9 cellular contexts compared by ENCODE assay signal in genomic region chr21:15063821-15064575, GRCh38. TPM values are rescaled to one million over a fixed set of nuclear protein-coding genes. Genes with fewer than 3 reads are reported as not detected.
A peak's percentile ranks its signal among the peaks of the same experiment; 100 is the strongest.
DNase-seq lines count a peak whose midpoint lies in the region; ATAC-seq, FAIRE-seq and TF ChIP-seq lines count a peak whose summit lies in the region.
"Had no signal": no experiment of that assay in that cellular context is flagged by ENCODE, and none has a peak within 500 bp of the region (broad histone marks: within the 10 kb centered on the region; RNA-seq: fewer than 3 reads in every experiment).

No MANE protein-coding gene starts in this region.

- no peak overlapping the region for H2BK20ac ChIP-seq in H1 (ENCODE audit: low read length)

- peak overlapping the region; percentile 69 to 85 for H3K4me2 ChIP-seq in H1 (ENCODE audit: insufficient read depth in 1 of 2, low read depth in 2 of 2, low read length in 2 of 2)

- ATAC-seq in HG03025 (IDR thresholded peaks at IDR 0.05; ENCODE audit: low FRiP score, unreplicated experiment) (peak; percentile 14), lung (ENCODE audit: insufficient read depth, low FRiP score) (no peak)
- peak; percentile 11 for ATAC-seq in stimulated activated naive CD8-positive, alpha-beta T cell treated with anti-CD3 and anti-CD28 coated beads, Interleukin-15, amount 100 ng/mL, for 72 hours

- no peak overlapping the region for H3K4ac ChIP-seq in H1 (replicated peaks; ENCODE audit: insufficient read length, low read depth, low read length)

- no peaks in the 10 kb centered on the region for H3K9me3 Mint-ChIP-seq in T-helper 2 cell treated with Interferon-gamma antibody and Interleukin-4, amounts not matched to agents 5 μg/mL and 100 μg/mL, for 36 hours
- H3K9me3 Mint-ChIP-seq in T-helper 1 cell treated with Interleukin-12 subunit alpha and Interleukin-12 subunit beta and Interleukin-4 antibody, amounts not matched to agents 30 μg/mL and 1 μg/mL, for 36 hours, result no peaks in the 10 kb centered on the region
- H3K9me3 Mint-ChIP-seq in stimulated activated naive CD8-positive, alpha-beta T cell treated with anti-CD3 and anti-CD28 coated beads, Interleukin-15, amount 100 ng/mL, for 72 hours, result no peaks in the 10 kb centered on the region

- no peak for TF ChIP-seq CTCF in H1 (IDR thresholded peaks at IDR 0.05; ENCODE audit: control extremely low read depth in 1 of 3, insufficient read depth in 1 of 3, low read depth in 1 of 3, low read length in 3 of 3)
- TF ChIP-seq CTCF in lung (IDR thresholded peaks at IDR 0.05; ENCODE audit: control extremely low read depth, extremely low read depth), result no peak

- H3K4me1 ChIP-seq in H1 (replicated peaks in 1 of 4; ENCODE audit: control insufficient read depth in 3 of 4, insufficient read depth in 4 of 4, low read length in 3 of 4), result peaks cover 0 to 7% (median 3%) of the 10 kb centered on the region in 4 experiments; a peak in 4 of 7 replicates
- H3K4me1 ChIP-seq in lung (ENCODE audit: control insufficient read depth in 2 of 2, insufficient read depth in 2 of 2, low read length in 2 of 2), result peaks cover 0 to 13% of the 10 kb centered on the region in 2 donors

- WGBS in H1 (ENCODE audit: extremely low coverage in 1 of 2, insufficient coverage in 1 of 2, insufficient read length in 1 of 2, insufficient replicate concordance in 2 of 2, low coverage in 1 of 2, low lambda C conversion rate in 2 of 2, missing lambda C conversion rate in 1 of 2), 2 experiments, result 3% methylated on average over 24 of the region's 57 CpGs; no CpG with 5 or more reads in 1 of the 2 experiments
- 1% methylated on average over 56 to 57 of the region's 57 CpGs for WGBS in lung, 2 donors

- peak overlapping the region; percentile 55 for H3K27ac Mint-ChIP-seq in T-helper 2 cell treated with Interferon-gamma antibody and Interleukin-4, amounts not matched to agents 5 μg/mL and 100 μg/mL, for 36 hours
- peak overlapping the region; percentile 57 for H3K27ac Mint-ChIP-seq in T-helper 1 cell treated with Interleukin-12 subunit alpha and Interleukin-12 subunit beta and Interleukin-4 antibody, amounts not matched to agents 30 μg/mL and 1 μg/mL, for 36 hours
- peak overlapping the region; percentile 90 to 96 for H3K27ac Mint-ChIP-seq in stimulated activated naive CD8-positive, alpha-beta T cell treated with anti-CD3 and anti-CD28 coated beads, Interleukin-15, amount 100 ng/mL, for 72 hours

- H3K79me2 ChIP-seq in H1 (ENCODE audit: control insufficient read depth in 1 of 2, insufficient read depth in 2 of 2, low read length in 2 of 2), result peaks cover 0 to 50% of the 10 kb centered on the region in 2 experiments; a peak in 3 of 4 replicates

- no peak overlapping the region for H2AFZ ChIP-seq in H1 (ENCODE audit: low read length)

- FAIRE-seq in H1 (lab: Jason Lieb, UNC), result no peak
- FAIRE-seq: islet of Langerhans had no signal

- H3K18ac ChIP-seq in H1 (ENCODE audit: extremely low read depth, low read length), result no peak overlapping the region

- H2BK15ac ChIP-seq in H1 (ENCODE audit: low read length), result no peak overlapping the region

- no peak overlapping the region for H3K23ac ChIP-seq in H1 (ENCODE audit: insufficient read length)

- H3K27ac ChIP-seq in H1 (ENCODE audit: low read depth, low read length) (no peak overlapping the region), lung (ENCODE audit: low read depth in 1 of 2, low read length in 1 of 2) (peak overlapping the region; percentile 97)

- H3K56ac ChIP-seq in H1 (replicated peaks; ENCODE audit: insufficient read length, low read depth, low read length), result no peak overlapping the region

- TF ChIP-seq RAD21 in H1 (IDR thresholded peaks at IDR 0.05 in 1 of 2, conservative IDR thresholded peaks at IDR 0.05 in 1 of 2; ENCODE audit: low read depth in 2 of 2, low read length in 2 of 2), result no peak

- H3K36me3 ChIP-seq in H1 (ENCODE audit: control insufficient read depth in 2 of 4, insufficient read depth in 4 of 4, low read length in 3 of 4) (no peaks in the 10 kb centered on the region), lung (ENCODE audit: control insufficient read depth in 2 of 2, insufficient read depth in 2 of 2, low read length in 2 of 2) (no peaks in the 10 kb centered on the region)

- POLR2A ChIA-PET in H1 (lab: Charles Lee; ENCODE audit: partially characterized antibody), result interaction anchor here (0.9 to 1.2 kb wide), 3 partner anchors 10 to 147 kb away, joined by 3 read pairs; no protein-coding TSS in a partner anchor

- peak overlapping the region; percentile 57; the same call in 1 of the 2 replicates for H4K8ac ChIP-seq in H1 (ENCODE audit: extremely low read depth, insufficient read depth, low read length)

- H2BK120ac ChIP-seq in H1 (replicated peaks; ENCODE audit: low read depth, low read length), result peak overlapping the region; percentile 10

- H2BK5ac ChIP-seq in H1 (ENCODE audit: low read depth, low read length), result no peak overlapping the region

- H3K4me3 Mint-ChIP-seq in T-helper 2 cell treated with Interferon-gamma antibody and Interleukin-4, amounts not matched to agents 5 μg/mL and 100 μg/mL, for 36 hours, result peak overlapping the region; percentile 76
- peak overlapping the region; percentile 84 for H3K4me3 Mint-ChIP-seq in T-helper 1 cell treated with Interleukin-12 subunit alpha and Interleukin-12 subunit beta and Interleukin-4 antibody, amounts not matched to agents 30 μg/mL and 1 μg/mL, for 36 hours
- H3K4me3 Mint-ChIP-seq in stimulated activated naive CD8-positive, alpha-beta T cell treated with anti-CD3 and anti-CD28 coated beads, Interleukin-15, amount 100 ng/mL, for 72 hours, result peak overlapping the region; percentile 85 to 91

- no peaks in the 10 kb centered on the region for H4K20me1 ChIP-seq in H1 (replicated peaks in 1 of 2; ENCODE audit: control insufficient read depth in 1 of 2, insufficient read depth in 2 of 2, low read length in 2 of 2)

- no peak overlapping the region for H2AK5ac ChIP-seq in H1 (ENCODE audit: low read depth, low read length)

- no peaks in the 10 kb centered on the region for H3K79me1 ChIP-seq in H1 (ENCODE audit: low read depth, low read length)

- H2BK12ac ChIP-seq in H1 (ENCODE audit: low read depth, low read length), result no peak overlapping the region

- peak overlapping the region; percentile 58 for H3K14ac ChIP-seq in H1 (ENCODE audit: insufficient read length)

- H3K9me3 ChIP-seq in H1 (ENCODE audit: insufficient read depth in 2 of 2, low read depth in 1 of 2, low read length in 1 of 2), result no peaks in the 10 kb centered on the region
- H3K9me3 ChIP-seq in lung (ENCODE audit: control insufficient read depth in 2 of 2, insufficient read depth in 1 of 2, low read length in 1 of 2), result no peaks in the 10 kb centered on the region

- peak overlapping the region; percentile 39 to 75 (median 67) for H3K4me3 ChIP-seq in H1 (ENCODE audit: extremely low read depth in 1 of 4, insufficient read depth in 2 of 4, low read depth in 3 of 4, low read length in 4 of 4)
- peak overlapping the region; percentile 60 for H3K4me3 ChIP-seq in lung

- no peak for TF ChIP-seq POLR2A in H1 (IDR thresholded peaks at IDR 0.05; ENCODE audit: control extremely low read depth in 1 of 2, low read depth in 2 of 2, low read length in 2 of 2)

- peaks cover 2% of the 10 kb centered on the region for H3K36me3 Mint-ChIP-seq in T-helper 2 cell treated with Interferon-gamma antibody and Interleukin-4, amounts not matched to agents 5 μg/mL and 100 μg/mL, for 36 hours (ENCODE audit: low read depth)
- H3K36me3 Mint-ChIP-seq in T-helper 1 cell treated with Interleukin-12 subunit alpha and Interleukin-12 subunit beta and Interleukin-4 antibody, amounts not matched to agents 30 μg/mL and 1 μg/mL, for 36 hours (ENCODE audit: low read depth), result peaks cover 2% of the 10 kb centered on the region

- no peak overlapping the region for H4K5ac ChIP-seq in H1 (ENCODE audit: insufficient read length, low read depth, low read length)

- TF ChIP-seq EP300 in H1 (IDR thresholded peaks at IDR 0.05; ENCODE audit: borderline replicate concordance in 1 of 2, low read depth in 2 of 2, low read length in 2 of 2), result no peak

- peaks cover 11% of the 10 kb centered on the region for H3K23me2 ChIP-seq in H1 (ENCODE audit: low read depth, low read length)

- no peak for DNase-seq in T-helper 2 cell treated with Interferon-gamma antibody and Interleukin-4, amounts not matched to agents 5 μg/mL and 100 μg/mL, for 36 hours (ENCODE audit: low spot score)
- no peak for DNase-seq in T-helper 2 cell
- DNase-seq in H1 (ENCODE audit: low read depth in 1 of 2, low spot score in 2 of 2), result peak in 1 of 2 experiments; percentile 72
- peak; percentile 58 for DNase-seq in lung (ENCODE audit: low spot score)
- peak in 1 of 2 donors; percentile 36 for DNase-seq in stimulated activated naive CD8-positive, alpha-beta T cell treated with anti-CD3 and anti-CD28 coated beads, Interleukin-15, amount 100 ng/mL, for 72 hours
- no peak for DNase-seq in T-helper 9 cell

- H3K27me3 ChIP-seq in H1 (replicated peaks in 1 of 4; ENCODE audit: control insufficient read depth in 3 of 4, extremely low read depth in 1 of 4, insufficient read depth in 3 of 4, low read length in 3 of 4) (peaks cover 0 to 9% (median 3%) of the 10 kb centered on the region in 4 experiments; a peak in 2 of 7 replicates), lung (ENCODE audit: control insufficient read depth, insufficient read depth) (no peaks in the 10 kb centered on the region)

- CTCF ChIA-PET in H1 (lab: Charles Lee; ENCODE audit: partially characterized antibody), result no interaction called here

- H3K4me1 Mint-ChIP-seq in T-helper 2 cell treated with Interferon-gamma antibody and Interleukin-4, amounts not matched to agents 5 μg/mL and 100 μg/mL, for 36 hours (ENCODE audit: low read depth), result peaks cover 39% of the 10 kb centered on the region
- peaks cover 49% of the 10 kb centered on the region for H3K4me1 Mint-ChIP-seq in T-helper 1 cell treated with Interleukin-12 subunit alpha and Interleukin-12 subunit beta and Interleukin-4 antibody, amounts not matched to agents 30 μg/mL and 1 μg/mL, for 36 hours (ENCODE audit: low read depth)
- H3K4me1 Mint-ChIP-seq in stimulated activated naive CD8-positive, alpha-beta T cell treated with anti-CD3 and anti-CD28 coated beads, Interleukin-15, amount 100 ng/mL, for 72 hours, result peaks cover 39% of the 10 kb centered on the region

- H4K91ac ChIP-seq in H1 (replicated peaks; ENCODE audit: insufficient read length, low read length), result no peak overlapping the region

- peaks cover 53% of the 10 kb centered on the region for H3K27me3 Mint-ChIP-seq in T-helper 2 cell treated with Interferon-gamma antibody and Interleukin-4, amounts not matched to agents 5 μg/mL and 100 μg/mL, for 36 hours (ENCODE audit: low read depth)
- H3K27me3 Mint-ChIP-seq in T-helper 1 cell treated with Interleukin-12 subunit alpha and Interleukin-12 subunit beta and Interleukin-4 antibody, amounts not matched to agents 30 μg/mL and 1 μg/mL, for 36 hours (ENCODE audit: low read depth), result peaks cover 38% of the 10 kb centered on the region
- no peaks in the 10 kb centered on the region for H3K27me3 Mint-ChIP-seq in stimulated activated naive CD8-positive, alpha-beta T cell treated with anti-CD3 and anti-CD28 coated beads, Interleukin-15, amount 100 ng/mL, for 72 hours

- H3K9ac ChIP-seq in H1 (replicated peaks in 1 of 4; ENCODE audit: extremely low read depth in 1 of 4, low read depth in 3 of 4, low read length in 3 of 4), result peak overlapping the region; percentile 38 to 71 (median 56); a peak in 6 of 7 replicates

RNA-seq across cellular contexts. Expression of gene NRIP1, which starts 0.8 kb away (rescaled TPM):
- 9.3 and 10.5 TPM in 2 replicates for total RNA-seq in H1 (2021; fragmentation: NEBNext Ultra II Directional; extraction: Animal tissue kit (Norgen Biotek cat#: 25700))
- polyA plus RNA-seq in H1 (2011; rRNA removed) (0.67 and 1.5 TPM in 2 replicates), lung (1 to 10 TPM; 5.9 to 7.1 TPM)
- polyA plus RNA-seq in H1 (2011; cell fraction: cytosol; rRNA removed), result 1.8 TPM
- polyA plus RNA-seq in H1 (2011; cell fraction: nucleus; rRNA removed), result 1.1 TPM
- 2.5 to 6.0 TPM (median 3.3 TPM) in 4 replicates for polyA plus RNA-seq in H1 (2012, experiment 1 of 2)
- 0.20 TPM for polyA plus RNA-seq in H1 (2012, experiment 2 of 2)
- polyA plus RNA-seq in H1 (2013, experiment 1 of 2), result 4.1 TPM
- polyA plus RNA-seq in H1 (2013, experiment 2 of 2), result 3.9 TPM
- 7.1 and 17.4 TPM in 2 replicates for polyA minus RNA-seq in H1 (2011; rRNA and poly(A)+ RNA removed)
- polyA minus RNA-seq in H1 (2011; cell fraction: cytosol; rRNA and poly(A)+ RNA removed), result 6.1 TPM
- polyA minus RNA-seq in H1 (2011; cell fraction: nucleus; rRNA and poly(A)+ RNA removed), result 10.2 TPM
- 10 to 100 TPM; 29.5 to 35.5 TPM for total RNA-seq in lung
